Comparison of ENCODE assay signal across 13 cellular contexts in genomic region chr15:25727116-25727515, GRCh38.
"Had no signal": no experiment of that assay in that cellular context is flagged by ENCODE, and none has a peak within 500 bp of the region (broad histone marks: within the 10 kb centered on the region; RNA-seq: fewer than 3 reads in every experiment).

No MANE protein-coding gene starts in this region.

- H3K27me3 ChIP-seq: body of pancreas, heart right ventricle, transverse colon had no signal

- ATAC-seq: body of pancreas; esophagus mucosa; heart right ventricle; lower lobe of right lung; naive thymus-derived CD8-positive, alpha-beta T cell; stimulated activated naive CD8-positive, alpha-beta T cell treated with anti-CD3 and anti-CD28 coated beads, Interleukin-15, Interleukin-2, amounts not matched to agents 100 U/mL and 50 U/mL, for 24 hours had no signal

- H3K27ac Mint-ChIP-seq: activated CD4-positive, alpha-beta T cell treated with anti-CD3 and anti-CD28 coated beads, Interleukin-2, amount 10 ng/mL, durations not matched to agents 24 days and 14 days; activated naive CD4-positive, alpha-beta T cell treated with anti-CD3 and anti-CD28 coated beads for 36 hours; T-helper 1 cell treated with Interleukin-12 subunit alpha and Interleukin-12 subunit beta and Interleukin-4 antibody, amounts not matched to agents 30 μg/mL and 1 μg/mL, for 36 hours had no signal

- H3K27ac ChIP-seq: body of pancreas, heart right ventricle, lower lobe of right lung, transverse colon had no signal

- H3K4me3 Mint-ChIP-seq: activated CD4-positive, alpha-beta T cell treated with anti-CD3 and anti-CD28 coated beads, Interleukin-2, amount 10 ng/mL, durations not matched to agents 24 days and 14 days; activated naive CD4-positive, alpha-beta T cell treated with anti-CD3 and anti-CD28 coated beads for 36 hours; naive thymus-derived CD8-positive, alpha-beta T cell; T-helper 1 cell treated with Interleukin-12 subunit alpha and Interleukin-12 subunit beta and Interleukin-4 antibody, amounts not matched to agents 30 μg/mL and 1 μg/mL, for 36 hours had no signal

- H3K4me1 ChIP-seq: body of pancreas, heart right ventricle, lower lobe of right lung, transverse colon had no signal

- H3K4me3 ChIP-seq: body of pancreas, heart right ventricle, lower lobe of right lung, transverse colon had no signal

- H3K9me3 ChIP-seq: body of pancreas, heart right ventricle, lower lobe of right lung, transverse colon had no signal

- H3K36me3 ChIP-seq: heart right ventricle, transverse colon had no signal

- H3K27me3 Mint-ChIP-seq: activated CD4-positive, alpha-beta T cell treated with anti-CD3 and anti-CD28 coated beads, Interleukin-2, amount 10 ng/mL, durations not matched to agents 24 days and 14 days; naive thymus-derived CD8-positive, alpha-beta T cell had no signal

- H3K9me3 Mint-ChIP-seq: activated CD4-positive, alpha-beta T cell treated with anti-CD3 and anti-CD28 coated beads, Interleukin-2, amount 10 ng/mL, durations not matched to agents 24 days and 14 days; activated naive CD4-positive, alpha-beta T cell treated with anti-CD3 and anti-CD28 coated beads for 36 hours; naive thymus-derived CD8-positive, alpha-beta T cell; T-helper 1 cell treated with Interleukin-12 subunit alpha and Interleukin-12 subunit beta and Interleukin-4 antibody, amounts not matched to agents 30 μg/mL and 1 μg/mL, for 36 hours had no signal

- DNase-seq: activated CD4-positive, alpha-beta T cell treated with anti-CD3 and anti-CD28 coated beads, Interleukin-2, amount 10 ng/mL, durations not matched to agents 24 days and 14 days; activated naive CD4-positive, alpha-beta T cell treated with anti-CD3 and anti-CD28 coated beads for 36 hours; activated T-cell treated with anti-CD3 and anti-CD28 coated beads, Interleukin-2, amount 50 U/mL, for 1 hour; body of pancreas; caudate nucleus; heart right ventricle; lower lobe of right lung; naive thymus-derived CD8-positive, alpha-beta T cell; stimulated activated CD4-positive, alpha-beta T cell treated with anti-CD3 and anti-CD28 coated beads, Interleukin-2, amount 100 ng/mL, for 24 hours; stimulated activated naive CD8-positive, alpha-beta T cell treated with anti-CD3 and anti-CD28 coated beads, Interleukin-15, Interleukin-2, amounts not matched to agents 100 U/mL and 50 U/mL, for 24 hours; transverse colon had no signal
